ENCODE assay signal across 8 cellular contexts in genomic region chr16:30921459-30921747, GRCh38. TPM values are rescaled to one million over a fixed set of nuclear protein-coding genes. Genes with fewer than 3 reads are reported as not detected.
DNase-seq lines count a peak whose midpoint lies in the region; ATAC-seq and TF ChIP-seq lines count a peak whose summit lies in the region.

No MANE protein-coding gene starts in this region.

- TF ChIP-seq CTCF in HEK293 (tag by site-specific recombination; IDR thresholded peaks at IDR 0.05) (no peak; the same call in 1 of the 2 replicates), hepatocyte (IDR thresholded peaks at IDR 0.05; ENCODE audit: poor library complexity) (no peak)

- no peak overlapping the region for H3K4me3 ChIP-seq in HEK293 (ENCODE audit: low read depth, low read length)
- H3K4me3 ChIP-seq in hepatocyte = no peak overlapping the region

- ATAC-seq in stimulated activated effector memory CD8-positive, alpha-beta T cell treated with anti-CD3 and anti-CD28 coated beads, Interleukin-12 subunit alpha, Interleukin-12 subunit beta, amount 100 ng/mL, for 72 hours = no peak
- no peak for ATAC-seq in GM19395 (IDR thresholded peaks at IDR 0.05; ENCODE audit: unreplicated experiment)

- H3K4me1 Mint-ChIP-seq in activated CD4-positive, alpha-beta memory T cell treated with anti-CD3 and anti-CD28 coated beads, Interleukin-2, amount 10 ng/mL, durations not matched to agents 7 days and 5 days = peaks cover 22% of the 10 kb centered on the region
- peaks cover 36% of the 10 kb centered on the region for H3K4me1 Mint-ChIP-seq in stimulated activated effector memory CD8-positive, alpha-beta T cell treated with anti-CD3 and anti-CD28 coated beads, Interleukin-12 subunit alpha, Interleukin-12 subunit beta, amount 100 ng/mL, for 72 hours

- WGBS in hepatocyte (ENCODE audit: low lambda C conversion rate, missing lambda C conversion rate) = 33% methylated on average over 6 of the region's 6 CpGs

- H3K79me2 ChIP-seq in hepatocyte = peaks cover 20% of the 10 kb centered on the region

- CTCF ChIA-PET in HEK293 (lab: Yijun Ruan, JAX) = interaction anchor here (0.9 to 4.0 kb wide), 5 partner anchors 21 to 1068 kb away, joined by 3 to 31 read pairs (median 4); no protein-coding TSS in a partner anchor
- CTCF ChIA-PET in activated CD4-positive, alpha-beta memory T cell treated with anti-CD3 and anti-CD28 coated beads, Interleukin-2, amount 10 ng/mL, durations not matched to agents 7 days and 5 days (lab: Charles Lee) = interaction anchor here (0.6 to 5.8 kb wide), 2 partner anchors 28 to 77 kb away, joined by 3 to 59 read pairs; no protein-coding TSS in a partner anchor

- H3K4me2 ChIP-seq in hepatocyte = peak overlapping the region; percentile 83

- H3K9me2 ChIP-seq in hepatocyte (replicated peaks; ENCODE audit: insufficient read depth) = no peaks in the 10 kb centered on the region

- peak overlapping the region; percentile 98 for H3K27ac Mint-ChIP-seq in activated CD4-positive, alpha-beta memory T cell treated with anti-CD3 and anti-CD28 coated beads, Interleukin-2, amount 10 ng/mL, durations not matched to agents 7 days and 5 days
- peak overlapping the region; percentile 100 for H3K27ac Mint-ChIP-seq in stimulated activated effector memory CD8-positive, alpha-beta T cell treated with anti-CD3 and anti-CD28 coated beads, Interleukin-12 subunit alpha, Interleukin-12 subunit beta, amount 100 ng/mL, for 72 hours

- POLR2A ChIA-PET in HEK293 (lab: Yijun Ruan, JAX) = no interaction called here
- POLR2A ChIA-PET in activated CD4-positive, alpha-beta memory T cell treated with anti-CD3 and anti-CD28 coated beads, Interleukin-2, amount 10 ng/mL, durations not matched to agents 7 days and 5 days (lab: Charles Lee) = no interaction called here

- H4K20me1 ChIP-seq in hepatocyte (ENCODE audit: insufficient read depth, poor library complexity, severe bottlenecking) = peaks cover 3% of the 10 kb centered on the region

- no peaks in the 10 kb centered on the region for H3K9me3 Mint-ChIP-seq in activated CD4-positive, alpha-beta memory T cell treated with anti-CD3 and anti-CD28 coated beads, Interleukin-2, amount 10 ng/mL, durations not matched to agents 7 days and 5 days
- H3K9me3 Mint-ChIP-seq in stimulated activated effector memory CD8-positive, alpha-beta T cell treated with anti-CD3 and anti-CD28 coated beads, Interleukin-12 subunit alpha, Interleukin-12 subunit beta, amount 100 ng/mL, for 72 hours = no peaks in the 10 kb centered on the region

- no peak for DNase-seq in activated CD4-positive, alpha-beta memory T cell treated with anti-CD3 and anti-CD28 coated beads, Interleukin-2, amount 10 ng/mL, durations not matched to agents 7 days and 5 days
- no peak for DNase-seq in hepatocyte (ENCODE audit: low spot score)
- DNase-seq in stimulated activated effector memory CD8-positive, alpha-beta T cell treated with anti-CD3 and anti-CD28 coated beads, Interleukin-12 subunit alpha, Interleukin-12 subunit beta, amount 100 ng/mL, for 72 hours (ENCODE audit: low spot score in 2 of 2) = no peak
- no peak for DNase-seq in SW 1271 (lab: John Stamatoyannopoulos, UW)
- no peak for DNase-seq in SKM-1 treated with dmso at 0.1 percent for 144 hours (lab: John Stamatoyannopoulos, UW; ENCODE audit: unreplicated experiment)
- DNase-seq in NCI-H2227 treated with DMSO at 0.1 percent for 48 hours (lab: John Stamatoyannopoulos, UW) = no peak

- peaks cover 0 to 18% of the 10 kb centered on the region in 2 experiments; a peak in 1 of 3 replicates for H3K36me3 ChIP-seq in HEK293 (ENCODE audit: control insufficient read depth in 2 of 2, insufficient read depth in 1 of 2, low read length in 2 of 2)
- H3K36me3 ChIP-seq in hepatocyte (replicated peaks; ENCODE audit: insufficient read depth, low read depth) = no peaks in the 10 kb centered on the region

- no peaks in the 10 kb centered on the region for H3K27me3 ChIP-seq in hepatocyte

- H3K27ac ChIP-seq in HEK293 (ENCODE audit: extremely low read depth, low read depth, low read length) (no peak overlapping the region), hepatocyte (peak overlapping the region; percentile 59)

- no peaks in the 10 kb centered on the region for H3K36me3 Mint-ChIP-seq in activated CD4-positive, alpha-beta memory T cell treated with anti-CD3 and anti-CD28 coated beads, Interleukin-2, amount 10 ng/mL, durations not matched to agents 7 days and 5 days (ENCODE audit: low read depth)
- H3K36me3 Mint-ChIP-seq in stimulated activated effector memory CD8-positive, alpha-beta T cell treated with anti-CD3 and anti-CD28 coated beads, Interleukin-12 subunit alpha, Interleukin-12 subunit beta, amount 100 ng/mL, for 72 hours = peaks cover 30% of the 10 kb centered on the region

- peak overlapping the region; percentile 98 for H3K4me3 Mint-ChIP-seq in activated CD4-positive, alpha-beta memory T cell treated with anti-CD3 and anti-CD28 coated beads, Interleukin-2, amount 10 ng/mL, durations not matched to agents 7 days and 5 days
- H3K4me3 Mint-ChIP-seq in stimulated activated effector memory CD8-positive, alpha-beta T cell treated with anti-CD3 and anti-CD28 coated beads, Interleukin-12 subunit alpha, Interleukin-12 subunit beta, amount 100 ng/mL, for 72 hours = peak overlapping the region; percentile 98

- H3K4me1 ChIP-seq in HEK293 (ENCODE audit: control insufficient read depth, insufficient read depth, low read length) (no peaks in the 10 kb centered on the region), hepatocyte (ENCODE audit: insufficient read depth) (peaks cover 5% of the 10 kb centered on the region)

- H3K27me3 Mint-ChIP-seq in activated CD4-positive, alpha-beta memory T cell treated with anti-CD3 and anti-CD28 coated beads, Interleukin-2, amount 10 ng/mL, durations not matched to agents 7 days and 5 days = no peaks in the 10 kb centered on the region

- H2AFZ ChIP-seq in hepatocyte = no peak overlapping the region

- H3K9me3 ChIP-seq in HEK293 (ENCODE audit: control insufficient read depth, insufficient read depth, low read depth, low read length) = no peaks in the 10 kb centered on the region
- no peaks in the 10 kb centered on the region for H3K9me3 ChIP-seq in hepatocyte (ENCODE audit: low read depth)

TF ChIP-seq in HEK293, 187 proteins besides CTCF, POLR2A, EP300 and RAD21 (continues in another document):
- TF ChIP-seq ZSCAN23 (tag by site-specific recombination; IDR thresholded peaks at IDR 0.05) = 0 out of 2 replicates have a peak, but pooled peaks have one; percentile 0
- no peak for TF ChIP-seq ZNF776 (tag by site-specific recombination; IDR thresholded peaks at IDR 0.05; ENCODE audit: borderline replicate concordance)
- TF ChIP-seq YY1 (tag by site-specific recombination; IDR thresholded peaks at IDR 0.05) = no peak
- TF ChIP-seq, protein P1, sequence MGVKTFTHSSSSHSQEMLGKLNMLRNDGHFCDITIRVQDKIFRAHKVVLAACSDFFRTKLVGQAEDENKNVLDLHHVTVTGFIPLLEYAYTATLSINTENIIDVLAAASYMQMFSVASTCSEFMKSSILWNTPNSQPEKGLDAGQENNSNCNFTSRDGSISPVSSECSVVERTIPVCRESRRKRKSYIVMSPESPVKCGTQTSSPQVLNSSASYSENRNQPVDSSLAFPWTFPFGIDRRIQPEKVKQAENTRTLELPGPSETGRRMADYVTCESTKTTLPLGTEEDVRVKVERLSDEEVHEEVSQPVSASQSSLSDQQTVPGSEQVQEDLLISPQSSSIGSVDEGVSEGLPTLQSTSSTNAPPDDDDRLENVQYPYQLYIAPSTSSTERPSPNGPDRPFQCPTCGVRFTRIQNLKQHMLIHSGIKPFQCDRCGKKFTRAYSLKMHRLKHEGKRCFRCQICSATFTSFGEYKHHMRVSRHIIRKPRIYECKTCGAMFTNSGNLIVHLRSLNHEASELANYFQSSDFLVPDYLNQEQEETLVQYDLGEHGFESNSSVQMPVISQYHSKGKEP (tag by site-specific recombination; IDR thresholded peaks at IDR 0.05) = 0 out of 2 replicates have a peak, but pooled peaks have one; percentile 45
- 0 out of 2 replicates have a peak, but pooled peaks have one; percentile 18 for TF ChIP-seq SP7 (tag by site-specific recombination; IDR thresholded peaks at IDR 0.05)
- TF ChIP-seq ZNF335 (tag by site-specific recombination; conservative IDR thresholded peaks at IDR 0.05) = peak; percentile 43
- no peak for TF ChIP-seq ZNF138 (tag by site-specific recombination; IDR thresholded peaks at IDR 0.05; ENCODE audit: borderline replicate concordance)
- no peak for TF ChIP-seq ZNF76 (tag by site-specific recombination; IDR thresholded peaks at IDR 0.05; ENCODE audit: borderline replicate concordance, low read depth)
- TF ChIP-seq KLF10 (tag by site-specific recombination; IDR thresholded peaks at IDR 0.05) = no peak
- no peak for TF ChIP-seq ZNF302 (tag by site-specific recombination; IDR thresholded peaks at IDR 0.05; ENCODE audit: low read depth)
- no peak for TF ChIP-seq ZFP3 (tag by site-specific recombination; IDR thresholded peaks at IDR 0.05; ENCODE audit: low read depth)
- no peak for TF ChIP-seq SALL2 (tag by site-specific recombination; IDR thresholded peaks at IDR 0.05; ENCODE audit: borderline replicate concordance)
- TF ChIP-seq ZNF202 (tag by site-specific recombination; IDR thresholded peaks at IDR 0.05; ENCODE audit: borderline replicate concordance) = no peak

RNA-seq across cellular contexts. Expression of gene FBXL19, which starts 2.0 kb away (rescaled TPM):
- total RNA-seq in activated CD4-positive, alpha-beta memory T cell treated with anti-CD3 and anti-CD28 coated beads, Interleukin-2, amount 10 ng/mL, durations not matched to agents 7 days and 5 days = 10 to 100 TPM; 25.8 to 27.2 TPM
- 15.6 and 19.4 TPM in 2 replicates for total RNA-seq in hepatocyte
- polyA plus RNA-seq in hepatocyte = 2.1 and 3.6 TPM in 2 replicates

RNA-seq across cellular contexts. Expression of gene CTF1, which starts 25.0 kb away (rescaled TPM):
- under 1 TPM; 0.20 to 0.25 TPM for total RNA-seq in activated CD4-positive, alpha-beta memory T cell treated with anti-CD3 and anti-CD28 coated beads, Interleukin-2, amount 10 ng/mL, durations not matched to agents 7 days and 5 days
- total RNA-seq in hepatocyte = 1.1 and 1.7 TPM in 2 replicates
- polyA plus RNA-seq in hepatocyte = 13.0 and 18.2 TPM in 2 replicates

RNA-seq across cellular contexts. Expression of gene ORAI3, which starts 27.5 kb away (rescaled TPM):
- total RNA-seq in activated CD4-positive, alpha-beta memory T cell treated with anti-CD3 and anti-CD28 coated beads, Interleukin-2, amount 10 ng/mL, durations not matched to agents 7 days and 5 days = 10 to 100 TPM; 30.3 to 33.6 TPM
- total RNA-seq in hepatocyte = 42.4 and 52.5 TPM in 2 replicates
- polyA plus RNA-seq in hepatocyte = 54.0 and 56.9 TPM in 2 replicates

RNA-seq across cellular contexts. Expression of gene BCL7C, which starts 27.5 kb away (rescaled TPM):
- total RNA-seq in activated CD4-positive, alpha-beta memory T cell treated with anti-CD3 and anti-CD28 coated beads, Interleukin-2, amount 10 ng/mL, durations not matched to agents 7 days and 5 days = 10 to 100 TPM; 22.3 to 23.5 TPM
- total RNA-seq in hepatocyte = 21.4 and 25.7 TPM in 2 replicates
- 54.1 and 57.3 TPM in 2 replicates for polyA plus RNA-seq in hepatocyte

RNA-seq across cellular contexts. Expression of gene SETD1A, which starts 36.2 kb away (rescaled TPM):
- total RNA-seq in activated CD4-positive, alpha-beta memory T cell treated with anti-CD3 and anti-CD28 coated beads, Interleukin-2, amount 10 ng/mL, durations not matched to agents 7 days and 5 days = 10 to 100 TPM; 18.8 to 20.3 TPM
- 1.8 and 2.7 TPM in 2 replicates for total RNA-seq in hepatocyte
- polyA plus RNA-seq in hepatocyte = 2.2 and 2.3 TPM in 2 replicates
